Comparison of ENCODE assay signal across 1 cellular context in the genomic region with DNA sequence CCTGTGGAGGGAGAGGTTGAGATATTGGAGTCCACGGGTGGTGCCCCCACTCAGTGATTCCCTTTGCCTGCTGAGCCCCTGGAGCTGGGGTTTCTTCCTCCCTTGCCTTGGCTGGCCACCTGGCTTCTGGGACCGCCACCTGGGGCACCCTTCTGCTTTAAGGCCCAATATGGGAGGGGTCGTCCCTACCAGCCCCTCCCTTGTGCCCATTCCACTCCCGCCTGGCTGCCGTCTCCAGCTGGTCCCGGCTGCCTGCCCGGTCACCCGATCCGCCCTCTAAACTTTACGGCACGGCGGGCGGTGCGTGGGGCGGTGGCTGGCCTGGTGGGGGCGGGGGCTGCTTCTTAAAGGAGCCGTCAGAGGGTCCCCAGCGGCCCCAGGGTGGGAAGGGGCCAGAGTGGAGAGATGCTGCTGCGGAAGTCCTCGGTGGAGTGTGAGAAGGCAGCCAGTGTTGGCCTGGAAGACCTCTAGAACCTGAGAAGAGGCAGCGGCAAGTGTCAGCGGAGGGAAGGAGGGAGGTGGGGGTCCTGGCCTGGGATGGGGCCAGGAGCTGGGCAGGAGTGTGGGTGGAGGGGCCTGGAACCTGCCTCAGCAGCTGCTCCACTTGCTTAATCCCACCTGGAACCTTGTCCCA.
TF ChIP-seq lines count a peak whose summit lies in the region.

No MANE protein-coding gene starts in this region.

TF ChIP-seq in H1, 55 proteins besides CTCF, POLR2A, EP300 and RAD21:
- TF ChIP-seq GTF2F1 (IDR thresholded peaks at IDR 0.05; ENCODE audit: borderline replicate concordance, low read depth, low read length) (no peak), TEAD4 (IDR thresholded peaks at IDR 0.05; ENCODE audit: low read depth, low read length) (no peak)
- TF ChIP-seq, protein P1, sequence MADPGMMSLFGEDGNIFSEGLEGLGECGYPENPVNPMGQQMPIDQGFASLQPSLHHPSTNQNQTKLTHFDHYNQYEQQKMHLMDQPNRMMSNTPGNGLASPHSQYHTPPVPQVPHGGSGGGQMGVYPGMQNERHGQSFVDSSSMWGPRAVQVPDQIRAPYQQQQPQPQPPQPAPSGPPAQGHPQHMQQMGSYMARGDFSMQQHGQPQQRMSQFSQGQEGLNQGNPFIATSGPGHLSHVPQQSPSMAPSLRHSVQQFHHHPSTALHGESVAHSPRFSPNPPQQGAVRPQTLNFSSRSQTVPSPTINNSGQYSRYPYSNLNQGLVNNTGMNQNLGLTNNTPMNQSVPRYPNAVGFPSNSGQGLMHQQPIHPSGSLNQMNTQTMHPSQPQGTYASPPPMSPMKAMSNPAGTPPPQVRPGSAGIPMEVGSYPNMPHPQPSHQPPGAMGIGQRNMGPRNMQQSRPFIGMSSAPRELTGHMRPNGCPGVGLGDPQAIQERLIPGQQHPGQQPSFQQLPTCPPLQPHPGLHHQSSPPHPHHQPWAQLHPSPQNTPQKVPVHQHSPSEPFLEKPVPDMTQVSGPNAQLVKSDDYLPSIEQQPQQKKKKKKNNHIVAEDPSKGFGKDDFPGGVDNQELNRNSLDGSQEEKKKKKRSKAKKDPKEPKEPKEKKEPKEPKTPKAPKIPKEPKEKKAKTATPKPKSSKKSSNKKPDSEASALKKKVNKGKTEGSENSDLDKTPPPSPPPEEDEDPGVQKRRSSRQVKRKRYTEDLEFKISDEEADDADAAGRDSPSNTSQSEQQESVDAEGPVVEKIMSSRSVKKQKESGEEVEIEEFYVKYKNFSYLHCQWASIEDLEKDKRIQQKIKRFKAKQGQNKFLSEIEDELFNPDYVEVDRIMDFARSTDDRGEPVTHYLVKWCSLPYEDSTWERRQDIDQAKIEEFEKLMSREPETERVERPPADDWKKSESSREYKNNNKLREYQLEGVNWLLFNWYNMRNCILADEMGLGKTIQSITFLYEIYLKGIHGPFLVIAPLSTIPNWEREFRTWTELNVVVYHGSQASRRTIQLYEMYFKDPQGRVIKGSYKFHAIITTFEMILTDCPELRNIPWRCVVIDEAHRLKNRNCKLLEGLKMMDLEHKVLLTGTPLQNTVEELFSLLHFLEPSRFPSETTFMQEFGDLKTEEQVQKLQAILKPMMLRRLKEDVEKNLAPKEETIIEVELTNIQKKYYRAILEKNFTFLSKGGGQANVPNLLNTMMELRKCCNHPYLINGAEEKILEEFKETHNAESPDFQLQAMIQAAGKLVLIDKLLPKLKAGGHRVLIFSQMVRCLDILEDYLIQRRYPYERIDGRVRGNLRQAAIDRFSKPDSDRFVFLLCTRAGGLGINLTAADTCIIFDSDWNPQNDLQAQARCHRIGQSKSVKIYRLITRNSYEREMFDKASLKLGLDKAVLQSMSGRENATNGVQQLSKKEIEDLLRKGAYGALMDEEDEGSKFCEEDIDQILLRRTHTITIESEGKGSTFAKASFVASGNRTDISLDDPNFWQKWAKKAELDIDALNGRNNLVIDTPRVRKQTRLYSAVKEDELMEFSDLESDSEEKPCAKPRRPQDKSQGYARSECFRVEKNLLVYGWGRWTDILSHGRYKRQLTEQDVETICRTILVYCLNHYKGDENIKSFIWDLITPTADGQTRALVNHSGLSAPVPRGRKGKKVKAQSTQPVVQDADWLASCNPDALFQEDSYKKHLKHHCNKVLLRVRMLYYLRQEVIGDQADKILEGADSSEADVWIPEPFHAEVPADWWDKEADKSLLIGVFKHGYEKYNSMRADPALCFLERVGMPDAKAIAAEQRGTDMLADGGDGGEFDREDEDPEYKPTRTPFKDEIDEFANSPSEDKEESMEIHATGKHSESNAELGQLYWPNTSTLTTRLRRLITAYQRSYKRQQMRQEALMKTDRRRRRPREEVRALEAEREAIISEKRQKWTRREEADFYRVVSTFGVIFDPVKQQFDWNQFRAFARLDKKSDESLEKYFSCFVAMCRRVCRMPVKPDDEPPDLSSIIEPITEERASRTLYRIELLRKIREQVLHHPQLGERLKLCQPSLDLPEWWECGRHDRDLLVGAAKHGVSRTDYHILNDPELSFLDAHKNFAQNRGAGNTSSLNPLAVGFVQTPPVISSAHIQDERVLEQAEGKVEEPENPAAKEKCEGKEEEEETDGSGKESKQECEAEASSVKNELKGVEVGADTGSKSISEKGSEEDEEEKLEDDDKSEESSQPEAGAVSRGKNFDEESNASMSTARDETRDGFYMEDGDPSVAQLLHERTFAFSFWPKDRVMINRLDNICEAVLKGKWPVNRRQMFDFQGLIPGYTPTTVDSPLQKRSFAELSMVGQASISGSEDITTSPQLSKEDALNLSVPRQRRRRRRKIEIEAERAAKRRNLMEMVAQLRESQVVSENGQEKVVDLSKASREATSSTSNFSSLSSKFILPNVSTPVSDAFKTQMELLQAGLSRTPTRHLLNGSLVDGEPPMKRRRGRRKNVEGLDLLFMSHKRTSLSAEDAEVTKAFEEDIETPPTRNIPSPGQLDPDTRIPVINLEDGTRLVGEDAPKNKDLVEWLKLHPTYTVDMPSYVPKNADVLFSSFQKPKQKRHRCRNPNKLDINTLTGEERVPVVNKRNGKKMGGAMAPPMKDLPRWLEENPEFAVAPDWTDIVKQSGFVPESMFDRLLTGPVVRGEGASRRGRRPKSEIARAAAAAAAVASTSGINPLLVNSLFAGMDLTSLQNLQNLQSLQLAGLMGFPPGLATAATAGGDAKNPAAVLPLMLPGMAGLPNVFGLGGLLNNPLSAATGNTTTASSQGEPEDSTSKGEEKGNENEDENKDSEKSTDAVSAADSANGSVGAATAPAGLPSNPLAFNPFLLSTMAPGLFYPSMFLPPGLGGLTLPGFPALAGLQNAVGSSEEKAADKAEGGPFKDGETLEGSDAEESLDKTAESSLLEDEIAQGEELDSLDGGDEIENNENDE (IDR thresholded peaks at IDR 0.05; ENCODE audit: insufficient replicate concordance, low read length): no peak
- TF ChIP-seq, protein P2, sequence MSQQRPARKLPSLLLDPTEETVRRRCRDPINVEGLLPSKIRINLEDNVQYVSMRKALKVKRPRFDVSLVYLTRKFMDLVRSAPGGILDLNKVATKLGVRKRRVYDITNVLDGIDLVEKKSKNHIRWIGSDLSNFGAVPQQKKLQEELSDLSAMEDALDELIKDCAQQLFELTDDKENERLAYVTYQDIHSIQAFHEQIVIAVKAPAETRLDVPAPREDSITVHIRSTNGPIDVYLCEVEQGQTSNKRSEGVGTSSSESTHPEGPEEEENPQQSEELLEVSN (IDR thresholded peaks at IDR 0.05): 0 out of 2 replicates have a peak, but pooled peaks have one; percentile 41
